In the genomic region with DNA sequence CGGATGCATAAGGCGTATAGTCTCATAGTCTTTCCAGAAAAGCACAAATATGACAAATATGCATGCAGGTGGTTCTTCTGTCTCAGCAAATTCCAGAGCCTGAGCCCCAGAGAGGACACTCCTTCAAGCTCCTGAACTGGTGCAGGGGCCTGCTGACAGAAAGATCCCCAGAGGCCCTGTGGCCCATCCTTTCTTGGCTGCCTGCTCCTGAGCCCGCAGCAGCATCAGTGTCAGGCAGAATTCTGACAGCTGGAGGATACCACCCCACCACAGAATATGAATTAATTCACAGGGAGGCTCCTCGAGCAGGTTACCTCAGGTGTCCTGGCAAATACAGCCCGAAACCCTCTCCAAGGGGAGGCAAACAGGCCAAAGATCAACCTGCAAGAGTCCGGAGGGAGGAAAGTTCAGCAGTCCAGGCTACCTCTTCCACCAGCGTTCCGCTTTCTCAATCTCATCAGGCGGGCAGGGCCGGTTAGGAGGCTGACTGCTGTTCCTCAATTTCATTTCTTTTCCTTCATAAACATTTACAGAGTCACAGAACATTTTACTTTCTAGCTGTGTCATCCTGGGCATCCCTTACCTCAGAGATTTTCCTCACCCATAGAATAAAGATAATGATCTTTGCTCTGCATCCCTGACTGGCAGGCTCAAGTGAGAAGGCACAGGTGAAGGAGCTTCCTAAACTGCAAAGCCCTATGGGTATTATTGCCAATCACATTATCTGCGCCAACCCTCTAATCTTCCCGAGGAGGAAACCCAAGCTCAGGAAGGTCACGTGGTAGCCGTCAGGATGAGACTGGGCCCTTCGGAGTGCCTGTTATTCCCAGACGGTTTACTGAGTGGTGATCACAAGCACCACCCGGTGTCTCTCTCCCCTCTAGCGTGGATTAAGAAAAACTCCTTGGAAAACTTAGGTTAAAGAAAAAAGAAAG, we compare ENCODE assay signal across 1 cellular context.
A peak's percentile ranks its signal among the peaks of the same experiment; 100 is the strongest.
TF ChIP-seq lines count a peak whose summit lies in the region.

No MANE protein-coding gene starts in this region.

TF ChIP-seq in HepG2, 621 proteins besides CTCF, POLR2A, EP300 and RAD21 (continues in another document):
- TF ChIP-seq, protein P1, sequence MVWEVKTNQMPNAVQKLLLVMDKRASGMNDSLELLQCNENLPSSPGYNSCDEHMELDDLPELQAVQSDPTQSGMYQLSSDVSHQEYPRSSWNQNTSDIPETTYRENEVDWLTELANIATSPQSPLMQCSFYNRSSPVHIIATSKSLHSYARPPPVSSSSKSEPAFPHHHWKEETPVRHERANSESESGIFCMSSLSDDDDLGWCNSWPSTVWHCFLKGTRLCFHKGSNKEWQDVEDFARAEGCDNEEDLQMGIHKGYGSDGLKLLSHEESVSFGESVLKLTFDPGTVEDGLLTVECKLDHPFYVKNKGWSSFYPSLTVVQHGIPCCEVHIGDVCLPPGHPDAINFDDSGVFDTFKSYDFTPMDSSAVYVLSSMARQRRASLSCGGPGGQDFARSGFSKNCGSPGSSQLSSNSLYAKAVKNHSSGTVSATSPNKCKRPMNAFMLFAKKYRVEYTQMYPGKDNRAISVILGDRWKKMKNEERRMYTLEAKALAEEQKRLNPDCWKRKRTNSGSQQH (CRISPR knock-in tag; IDR thresholded peaks at IDR 0.05; ENCODE audit: low read depth), result no peak
- TF ChIP-seq RAD51 (IDR thresholded peaks at IDR 0.05; ENCODE audit: borderline replicate concordance) (peak; percentile 76), ZNF180 (CRISPR knock-in tag; IDR thresholded peaks at IDR 0.05; ENCODE audit: borderline replicate concordance, low read depth) (no peak), ESRRA (CRISPR knock-in tag; IDR thresholded peaks at IDR 0.05; ENCODE audit: low read depth) (peak; percentile 25; the same call in 1 of the 2 replicates), ZNF33A (CRISPR knock-in tag; IDR thresholded peaks at IDR 0.05; ENCODE audit: borderline replicate concordance) (0 out of 2 replicates have a peak, but pooled peaks have one; percentile 30), ZNF558 (CRISPR knock-in tag; IDR thresholded peaks at IDR 0.05; ENCODE audit: borderline replicate concordance) (no peak), KMT2A (CRISPR knock-in tag; IDR thresholded peaks at IDR 0.05) (0 out of 2 replicates have a peak, but pooled peaks have one; percentile 15), HNF4A (CRISPR knock-in tag; IDR thresholded peaks at IDR 0.05) (peak; percentile 74), ZFP62 (CRISPR knock-in tag; IDR thresholded peaks at IDR 0.05) (no peak), ZNF460 (CRISPR knock-in tag; IDR thresholded peaks at IDR 0.05; ENCODE audit: borderline replicate concordance) (no peak), ZSCAN21 (CRISPR knock-in tag; IDR thresholded peaks at IDR 0.05; ENCODE audit: borderline replicate concordance) (no peak), ZNF619 (CRISPR knock-in tag; IDR thresholded peaks at IDR 0.05) (no peak; the same call in 1 of the 2 replicates), ZNF615 (CRISPR knock-in tag; IDR thresholded peaks at IDR 0.05; ENCODE audit: borderline replicate concordance) (no peak), ZNF44 (CRISPR knock-in tag; IDR thresholded peaks at IDR 0.05) (0 out of 2 replicates have a peak, but pooled peaks have one; percentile 6), CBX5 (CRISPR knock-in tag; IDR thresholded peaks at IDR 0.05; ENCODE audit: borderline replicate concordance) (peak; percentile 12; the same call in 1 of the 2 replicates), HNF4G (IDR thresholded peaks at IDR 0.05; ENCODE audit: borderline replicate concordance, low read depth, low read length) (peak; percentile 41; the same call in 1 of the 2 replicates), HNF4G (CRISPR knock-in tag; IDR thresholded peaks at IDR 0.05; ENCODE audit: borderline replicate concordance, low read depth) (no peak), MBD4 (IDR thresholded peaks at IDR 0.05; ENCODE audit: borderline replicate concordance, low read length) (no peak), ZNF3 (CRISPR knock-in tag; IDR thresholded peaks at IDR 0.05) (0 out of 2 replicates have a peak, but pooled peaks have one; percentile 24), NKX3-1 (CRISPR knock-in tag; IDR thresholded peaks at IDR 0.05) (no peak), MIXL1 (CRISPR knock-in tag; IDR thresholded peaks at IDR 0.05) (no peak), ZNF337 (CRISPR knock-in tag; IDR thresholded peaks at IDR 0.05; ENCODE audit: borderline replicate concordance, low read depth) (0 out of 2 replicates have a peak, but pooled peaks have one; percentile 36), ZNF569 (CRISPR knock-in tag; IDR thresholded peaks at IDR 0.05; ENCODE audit: borderline replicate concordance) (0 out of 2 replicates have a peak, but pooled peaks have one; percentile 18)
- TF ChIP-seq, protein P2, sequence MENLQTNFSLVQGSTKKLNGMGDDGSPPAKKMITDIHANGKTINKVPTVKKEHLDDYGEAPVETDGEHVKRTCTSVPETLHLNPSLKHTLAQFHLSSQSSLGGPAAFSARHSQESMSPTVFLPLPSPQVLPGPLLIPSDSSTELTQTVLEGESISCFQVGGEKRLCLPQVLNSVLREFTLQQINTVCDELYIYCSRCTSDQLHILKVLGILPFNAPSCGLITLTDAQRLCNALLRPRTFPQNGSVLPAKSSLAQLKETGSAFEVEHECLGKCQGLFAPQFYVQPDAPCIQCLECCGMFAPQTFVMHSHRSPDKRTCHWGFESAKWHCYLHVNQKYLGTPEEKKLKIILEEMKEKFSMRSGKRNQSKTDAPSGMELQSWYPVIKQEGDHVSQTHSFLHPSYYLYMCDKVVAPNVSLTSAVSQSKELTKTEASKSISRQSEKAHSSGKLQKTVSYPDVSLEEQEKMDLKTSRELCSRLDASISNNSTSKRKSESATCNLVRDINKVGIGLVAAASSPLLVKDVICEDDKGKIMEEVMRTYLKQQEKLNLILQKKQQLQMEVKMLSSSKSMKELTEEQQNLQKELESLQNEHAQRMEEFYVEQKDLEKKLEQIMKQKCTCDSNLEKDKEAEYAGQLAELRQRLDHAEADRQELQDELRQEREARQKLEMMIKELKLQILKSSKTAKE (CRISPR knock-in tag; IDR thresholded peaks at IDR 0.05; ENCODE audit: borderline replicate concordance), result no peak
- TF ChIP-seq, protein P3, sequence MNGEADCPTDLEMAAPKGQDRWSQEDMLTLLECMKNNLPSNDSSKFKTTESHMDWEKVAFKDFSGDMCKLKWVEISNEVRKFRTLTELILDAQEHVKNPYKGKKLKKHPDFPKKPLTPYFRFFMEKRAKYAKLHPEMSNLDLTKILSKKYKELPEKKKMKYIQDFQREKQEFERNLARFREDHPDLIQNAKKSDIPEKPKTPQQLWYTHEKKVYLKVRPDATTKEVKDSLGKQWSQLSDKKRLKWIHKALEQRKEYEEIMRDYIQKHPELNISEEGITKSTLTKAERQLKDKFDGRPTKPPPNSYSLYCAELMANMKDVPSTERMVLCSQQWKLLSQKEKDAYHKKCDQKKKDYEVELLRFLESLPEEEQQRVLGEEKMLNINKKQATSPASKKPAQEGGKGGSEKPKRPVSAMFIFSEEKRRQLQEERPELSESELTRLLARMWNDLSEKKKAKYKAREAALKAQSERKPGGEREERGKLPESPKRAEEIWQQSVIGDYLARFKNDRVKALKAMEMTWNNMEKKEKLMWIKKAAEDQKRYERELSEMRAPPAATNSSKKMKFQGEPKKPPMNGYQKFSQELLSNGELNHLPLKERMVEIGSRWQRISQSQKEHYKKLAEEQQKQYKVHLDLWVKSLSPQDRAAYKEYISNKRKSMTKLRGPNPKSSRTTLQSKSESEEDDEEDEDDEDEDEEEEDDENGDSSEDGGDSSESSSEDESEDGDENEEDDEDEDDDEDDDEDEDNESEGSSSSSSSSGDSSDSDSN (CRISPR knock-in tag; IDR thresholded peaks at IDR 0.05), result peak; percentile 18; the same call in 1 of the 2 replicates
- TF ChIP-seq, protein P4, sequence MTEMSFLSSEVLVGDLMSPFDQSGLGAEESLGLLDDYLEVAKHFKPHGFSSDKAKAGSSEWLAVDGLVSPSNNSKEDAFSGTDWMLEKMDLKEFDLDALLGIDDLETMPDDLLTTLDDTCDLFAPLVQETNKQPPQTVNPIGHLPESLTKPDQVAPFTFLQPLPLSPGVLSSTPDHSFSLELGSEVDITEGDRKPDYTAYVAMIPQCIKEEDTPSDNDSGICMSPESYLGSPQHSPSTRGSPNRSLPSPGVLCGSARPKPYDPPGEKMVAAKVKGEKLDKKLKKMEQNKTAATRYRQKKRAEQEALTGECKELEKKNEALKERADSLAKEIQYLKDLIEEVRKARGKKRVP (CRISPR knock-in tag; IDR thresholded peaks at IDR 0.05), result no peak
- TF ChIP-seq, protein P5, sequence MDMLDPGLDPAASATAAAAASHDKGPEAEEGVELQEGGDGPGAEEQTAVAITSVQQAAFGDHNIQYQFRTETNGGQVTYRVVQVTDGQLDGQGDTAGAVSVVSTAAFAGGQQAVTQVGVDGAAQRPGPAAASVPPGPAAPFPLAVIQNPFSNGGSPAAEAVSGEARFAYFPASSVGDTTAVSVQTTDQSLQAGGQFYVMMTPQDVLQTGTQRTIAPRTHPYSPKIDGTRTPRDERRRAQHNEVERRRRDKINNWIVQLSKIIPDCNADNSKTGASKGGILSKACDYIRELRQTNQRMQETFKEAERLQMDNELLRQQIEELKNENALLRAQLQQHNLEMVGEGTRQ (IDR thresholded peaks at IDR 0.05; ENCODE audit: low read depth, low read length), result peak; percentile 49; the same call in 1 of the 2 replicates
- TF ChIP-seq, protein P5 (CRISPR knock-in tag; IDR thresholded peaks at IDR 0.05; ENCODE audit: borderline replicate concordance), result peak; percentile 71; the same call in 1 of the 2 replicates
- TF ChIP-seq, protein P6, sequence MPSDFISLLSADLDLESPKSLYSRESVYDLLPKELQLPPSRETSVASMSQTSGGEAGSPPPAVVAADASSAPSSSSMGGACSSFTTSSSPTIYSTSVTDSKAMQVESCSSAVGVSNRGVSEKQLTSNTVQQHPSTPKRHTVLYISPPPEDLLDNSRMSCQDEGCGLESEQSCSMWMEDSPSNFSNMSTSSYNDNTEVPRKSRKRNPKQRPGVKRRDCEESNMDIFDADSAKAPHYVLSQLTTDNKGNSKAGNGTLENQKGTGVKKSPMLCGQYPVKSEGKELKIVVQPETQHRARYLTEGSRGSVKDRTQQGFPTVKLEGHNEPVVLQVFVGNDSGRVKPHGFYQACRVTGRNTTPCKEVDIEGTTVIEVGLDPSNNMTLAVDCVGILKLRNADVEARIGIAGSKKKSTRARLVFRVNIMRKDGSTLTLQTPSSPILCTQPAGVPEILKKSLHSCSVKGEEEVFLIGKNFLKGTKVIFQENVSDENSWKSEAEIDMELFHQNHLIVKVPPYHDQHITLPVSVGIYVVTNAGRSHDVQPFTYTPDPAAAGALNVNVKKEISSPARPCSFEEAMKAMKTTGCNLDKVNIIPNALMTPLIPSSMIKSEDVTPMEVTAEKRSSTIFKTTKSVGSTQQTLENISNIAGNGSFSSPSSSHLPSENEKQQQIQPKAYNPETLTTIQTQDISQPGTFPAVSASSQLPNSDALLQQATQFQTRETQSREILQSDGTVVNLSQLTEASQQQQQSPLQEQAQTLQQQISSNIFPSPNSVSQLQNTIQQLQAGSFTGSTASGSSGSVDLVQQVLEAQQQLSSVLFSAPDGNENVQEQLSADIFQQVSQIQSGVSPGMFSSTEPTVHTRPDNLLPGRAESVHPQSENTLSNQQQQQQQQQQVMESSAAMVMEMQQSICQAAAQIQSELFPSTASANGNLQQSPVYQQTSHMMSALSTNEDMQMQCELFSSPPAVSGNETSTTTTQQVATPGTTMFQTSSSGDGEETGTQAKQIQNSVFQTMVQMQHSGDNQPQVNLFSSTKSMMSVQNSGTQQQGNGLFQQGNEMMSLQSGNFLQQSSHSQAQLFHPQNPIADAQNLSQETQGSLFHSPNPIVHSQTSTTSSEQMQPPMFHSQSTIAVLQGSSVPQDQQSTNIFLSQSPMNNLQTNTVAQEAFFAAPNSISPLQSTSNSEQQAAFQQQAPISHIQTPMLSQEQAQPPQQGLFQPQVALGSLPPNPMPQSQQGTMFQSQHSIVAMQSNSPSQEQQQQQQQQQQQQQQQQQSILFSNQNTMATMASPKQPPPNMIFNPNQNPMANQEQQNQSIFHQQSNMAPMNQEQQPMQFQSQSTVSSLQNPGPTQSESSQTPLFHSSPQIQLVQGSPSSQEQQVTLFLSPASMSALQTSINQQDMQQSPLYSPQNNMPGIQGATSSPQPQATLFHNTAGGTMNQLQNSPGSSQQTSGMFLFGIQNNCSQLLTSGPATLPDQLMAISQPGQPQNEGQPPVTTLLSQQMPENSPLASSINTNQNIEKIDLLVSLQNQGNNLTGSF (CRISPR knock-in tag; IDR thresholded peaks at IDR 0.05), result no peak
- TF ChIP-seq, protein P7, sequence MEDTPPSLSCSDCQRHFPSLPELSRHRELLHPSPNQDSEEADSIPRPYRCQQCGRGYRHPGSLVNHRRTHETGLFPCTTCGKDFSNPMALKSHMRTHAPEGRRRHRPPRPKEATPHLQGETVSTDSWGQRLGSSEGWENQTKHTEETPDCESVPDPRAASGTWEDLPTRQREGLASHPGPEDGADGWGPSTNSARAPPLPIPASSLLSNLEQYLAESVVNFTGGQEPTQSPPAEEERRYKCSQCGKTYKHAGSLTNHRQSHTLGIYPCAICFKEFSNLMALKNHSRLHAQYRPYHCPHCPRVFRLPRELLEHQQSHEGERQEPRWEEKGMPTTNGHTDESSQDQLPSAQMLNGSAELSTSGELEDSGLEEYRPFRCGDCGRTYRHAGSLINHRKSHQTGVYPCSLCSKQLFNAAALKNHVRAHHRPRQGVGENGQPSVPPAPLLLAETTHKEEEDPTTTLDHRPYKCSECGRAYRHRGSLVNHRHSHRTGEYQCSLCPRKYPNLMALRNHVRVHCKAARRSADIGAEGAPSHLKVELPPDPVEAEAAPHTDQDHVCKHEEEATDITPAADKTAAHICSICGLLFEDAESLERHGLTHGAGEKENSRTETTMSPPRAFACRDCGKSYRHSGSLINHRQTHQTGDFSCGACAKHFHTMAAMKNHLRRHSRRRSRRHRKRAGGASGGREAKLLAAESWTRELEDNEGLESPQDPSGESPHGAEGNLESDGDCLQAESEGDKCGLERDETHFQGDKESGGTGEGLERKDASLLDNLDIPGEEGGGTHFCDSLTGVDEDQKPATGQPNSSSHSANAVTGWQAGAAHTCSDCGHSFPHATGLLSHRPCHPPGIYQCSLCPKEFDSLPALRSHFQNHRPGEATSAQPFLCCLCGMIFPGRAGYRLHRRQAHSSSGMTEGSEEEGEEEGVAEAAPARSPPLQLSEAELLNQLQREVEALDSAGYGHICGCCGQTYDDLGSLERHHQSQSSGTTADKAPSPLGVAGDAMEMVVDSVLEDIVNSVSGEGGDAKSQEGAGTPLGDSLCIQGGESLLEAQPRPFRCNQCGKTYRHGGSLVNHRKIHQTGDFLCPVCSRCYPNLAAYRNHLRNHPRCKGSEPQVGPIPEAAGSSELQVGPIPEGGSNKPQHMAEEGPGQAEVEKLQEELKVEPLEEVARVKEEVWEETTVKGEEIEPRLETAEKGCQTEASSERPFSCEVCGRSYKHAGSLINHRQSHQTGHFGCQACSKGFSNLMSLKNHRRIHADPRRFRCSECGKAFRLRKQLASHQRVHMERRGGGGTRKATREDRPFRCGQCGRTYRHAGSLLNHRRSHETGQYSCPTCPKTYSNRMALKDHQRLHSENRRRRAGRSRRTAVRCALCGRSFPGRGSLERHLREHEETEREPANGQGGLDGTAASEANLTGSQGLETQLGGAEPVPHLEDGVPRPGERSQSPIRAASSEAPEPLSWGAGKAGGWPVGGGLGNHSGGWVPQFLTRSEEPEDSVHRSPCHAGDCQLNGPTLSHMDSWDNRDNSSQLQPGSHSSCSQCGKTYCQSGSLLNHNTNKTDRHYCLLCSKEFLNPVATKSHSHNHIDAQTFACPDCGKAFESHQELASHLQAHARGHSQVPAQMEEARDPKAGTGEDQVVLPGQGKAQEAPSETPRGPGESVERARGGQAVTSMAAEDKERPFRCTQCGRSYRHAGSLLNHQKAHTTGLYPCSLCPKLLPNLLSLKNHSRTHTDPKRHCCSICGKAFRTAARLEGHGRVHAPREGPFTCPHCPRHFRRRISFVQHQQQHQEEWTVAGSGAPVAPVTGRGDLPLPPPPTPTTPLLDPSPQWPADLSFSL (CRISPR knock-in tag; IDR thresholded peaks at IDR 0.05), result no peak
